In the genomic region with DNA sequence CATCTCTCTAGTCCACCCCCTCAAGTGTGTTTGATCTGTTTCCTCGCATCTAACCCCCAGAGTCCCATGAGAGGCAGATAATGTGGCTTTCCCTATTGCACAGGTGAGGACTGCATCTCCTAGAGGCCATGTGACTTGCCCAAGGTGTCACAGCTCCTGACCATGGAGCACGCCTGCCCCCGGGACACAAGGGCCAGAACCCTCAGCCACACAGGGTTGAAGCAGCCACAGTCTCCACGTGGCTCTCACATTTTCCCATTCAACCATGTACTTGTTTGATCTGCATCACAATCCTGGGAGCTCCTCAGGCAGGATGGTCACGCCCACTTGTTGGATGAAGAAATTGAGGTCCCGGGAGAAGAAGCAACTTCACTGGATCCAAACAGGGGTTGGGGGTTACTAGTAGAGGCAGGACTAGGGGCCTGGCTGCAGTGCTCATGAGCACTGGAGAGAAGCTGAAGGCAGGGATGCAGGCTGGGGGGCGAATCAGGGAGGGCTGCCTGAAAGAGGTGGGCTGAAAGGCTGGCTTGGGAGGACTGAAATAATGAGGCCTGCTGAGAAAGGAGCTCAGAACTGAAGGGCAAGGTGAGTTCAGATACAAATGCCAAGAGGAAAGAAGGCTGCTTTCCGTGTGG, we compare ENCODE assay signal across 24 cellular contexts.
"Had no signal": no experiment of that assay in that cellular context is flagged by ENCODE, and none has a peak within 500 bp of the region (broad histone marks: within the 10 kb centered on the region; RNA-seq: fewer than 3 reads in every experiment).

No MANE protein-coding gene starts in this region.

- H3K27ac Mint-ChIP-seq: activated naive CD4-positive, alpha-beta T cell treated with anti-CD3 and anti-CD28 coated beads, Interleukin-2, amount 50 U/mL, for 24 hours; immature natural killer cell; nephron; progenitor cell of endocrine pancreas; T-helper 17 cell had no signal

- DNase-seq: activated CD4-positive, alpha-beta T cell treated with anti-CD3 and anti-CD28 coated beads for 4 hours; activated CD4-positive, alpha-beta T cell treated with anti-CD3 and anti-CD28 coated beads, Interleukin-2, amount 50 U/mL, for 48 hours; activated CD4-positive, CD25-positive, alpha-beta regulatory T cell; activated gamma-delta T cell treated with Interleukin-2 at 50 U/mL for 16 hours; anterior cingulate cortex; body of pancreas; effector CD8-positive, alpha-beta T cell; foreskin keratinocyte; immature natural killer cell; kidney glomerular epithelial cell; left ventricle myocardium superior; nucleus accumbens; retina; stimulated activated CD4-positive, alpha-beta T cell treated with anti-CD3 and anti-CD28 coated beads, Interleukin-4, amount 100 ng/mL, for 1 hour; stimulated activated naive CD4-positive, alpha-beta T cell treated with Interleukin-2 at 50 U/mL for 16 hours; T-helper 17 cell; uterus had no signal

- H3K4me3 Mint-ChIP-seq: activated naive CD4-positive, alpha-beta T cell treated with anti-CD3 and anti-CD28 coated beads, Interleukin-2, amount 50 U/mL, for 24 hours; dendritic cell treated with granulocyte-macrophage colony-stimulating factor and Interleukin-4, amounts not matched to agents 40 ng/mL and 50 ng/mL, for 4 days; immature natural killer cell; nephron; T-helper 17 cell had no signal

- ATAC-seq: body of pancreas, foreskin keratinocyte, left ventricle myocardium superior, T-helper 17 cell had no signal

- H3K4me1 Mint-ChIP-seq: activated naive CD4-positive, alpha-beta T cell treated with anti-CD3 and anti-CD28 coated beads, Interleukin-2, amount 50 U/mL, for 24 hours; immature natural killer cell; nephron; T-helper 17 cell had no signal

- H3K27me3 ChIP-seq: body of pancreas, cardiac muscle cell, uterus had no signal

- H3K36me3 ChIP-seq: cardiac muscle cell, suprapubic skin, tibial nerve, uterus had no signal

- H3K4me3 ChIP-seq: body of pancreas, cardiac muscle cell, suprapubic skin, tibial nerve, uterus had no signal

- H3K9me3 ChIP-seq: body of pancreas, suprapubic skin, tibial nerve, uterus had no signal

- H3K4me1 ChIP-seq: body of pancreas, foreskin keratinocyte, suprapubic skin, tibial nerve, uterus had no signal

- H3K27ac ChIP-seq: body of pancreas, cardiac muscle cell, foreskin keratinocyte, suprapubic skin, tibial nerve, uterus had no signal

- H3K9me3 Mint-ChIP-seq: activated naive CD4-positive, alpha-beta T cell treated with anti-CD3 and anti-CD28 coated beads, Interleukin-2, amount 50 U/mL, for 24 hours; dendritic cell treated with granulocyte-macrophage colony-stimulating factor and Interleukin-4, amounts not matched to agents 40 ng/mL and 50 ng/mL, for 4 days; nephron had no signal

- H3K36me3 Mint-ChIP-seq: activated naive CD4-positive, alpha-beta T cell treated with anti-CD3 and anti-CD28 coated beads, Interleukin-2, amount 50 U/mL, for 24 hours; immature natural killer cell had no signal
